In the genomic region with DNA sequence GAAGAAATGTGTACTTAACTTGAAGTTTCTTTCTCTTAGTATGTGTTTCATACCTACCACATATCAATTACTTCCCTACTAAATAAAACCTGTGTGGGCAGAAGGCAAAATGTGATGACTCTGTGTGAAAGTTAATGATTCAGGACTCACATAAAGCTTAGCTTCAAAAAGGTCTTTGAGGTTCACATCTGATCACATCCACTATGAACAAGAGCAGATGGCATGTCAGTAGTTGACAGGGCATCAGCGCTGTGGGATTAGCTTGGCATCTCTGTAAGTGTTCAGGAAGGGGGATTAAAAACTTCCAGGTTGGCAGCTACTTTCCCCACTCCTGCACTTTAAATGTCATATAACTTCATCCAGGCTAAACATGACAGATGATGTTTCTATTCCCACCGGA, we compare ENCODE assay signal across 25 cellular contexts.
"Had no signal": no experiment of that assay in that cellular context is flagged by ENCODE, and none has a peak within 500 bp of the region (broad histone marks: within the 10 kb centered on the region; RNA-seq: fewer than 3 reads in every experiment).

No MANE protein-coding gene starts in this region.

- H3K36me3 ChIP-seq: colonic mucosa, esophagus muscularis mucosa, gastrocnemius medialis, lower lobe of right lung, neural progenitor cell, sigmoid colon, thoracic aorta, upper lobe of left lung had no signal

- H3K4me1 ChIP-seq: colonic mucosa, esophagus muscularis mucosa, gastrocnemius medialis, lower lobe of right lung, neural progenitor cell, sigmoid colon, upper lobe of left lung had no signal

- H3K27ac ChIP-seq: colonic mucosa, dorsolateral prefrontal cortex, esophagus muscularis mucosa, gastrocnemius medialis, lower lobe of right lung, neural progenitor cell, sigmoid colon, thoracic aorta, upper lobe of left lung had no signal

- DNase-seq: activated CD4-positive, alpha-beta T cell treated with anti-CD3 and anti-CD28 coated beads for 1 hour; activated CD4-positive, alpha-beta T cell treated with anti-CD3 and anti-CD28 coated beads, Interleukin-2, amount 50 U/mL, for 4 hours; activated CD8-positive, alpha-beta memory T cell treated with anti-CD3 and anti-CD28 coated beads for 24 hours; activated CD8-positive, alpha-beta memory T cell treated with anti-CD3 and anti-CD28 coated beads, Interleukin-2, amount 50 U/mL, for 4 hours; activated naive CD4-positive, alpha-beta T cell; activated T-cell treated with anti-CD3 and anti-CD28 coated beads, Interleukin-2, amount 50 U/mL, for 24 hours; colonic mucosa; dorsolateral prefrontal cortex; effector memory CD8-positive, alpha-beta T cell; gastrocnemius medialis; islet precursor cell; lower lobe of right lung; mesendoderm; mucosa of descending colon; naive B cell; posterior cingulate gyrus; sigmoid colon; stimulated activated CD4-positive, alpha-beta T cell treated with anti-CD3 and anti-CD28 coated beads, Interleukin-4, amount 100 ng/mL, for 1 hour; stimulated activated naive CD4-positive, alpha-beta T cell; T-helper 1 cell; upper lobe of left lung had no signal

- H3K4me2 ChIP-seq: neural progenitor cell had no signal

- ATAC-seq: effector memory CD8-positive, alpha-beta T cell; gastrocnemius medialis; left lobe of liver; lower lobe of right lung; mucosa of descending colon had no signal

- H2AFZ ChIP-seq: neural progenitor cell had no signal

- H3K27me3 ChIP-seq: colonic mucosa, dorsolateral prefrontal cortex, esophagus muscularis mucosa, gastrocnemius medialis, neural progenitor cell, sigmoid colon, upper lobe of left lung had no signal

- H3K4me3 ChIP-seq: colonic mucosa, dorsolateral prefrontal cortex, esophagus muscularis mucosa, gastrocnemius medialis, lower lobe of right lung, mucosa of descending colon, neural progenitor cell, sigmoid colon, thoracic aorta, upper lobe of left lung had no signal

- H3K9me3 ChIP-seq: colonic mucosa, gastrocnemius medialis, lower lobe of right lung, mucosa of descending colon, sigmoid colon, thoracic aorta had no signal

- H3K9ac ChIP-seq: neural progenitor cell had no signal
